Comparison of ENCODE assay signal across 8 cellular contexts in genomic region chr18:48983793-48984437, GRCh38. TPM values are rescaled to one million over a fixed set of nuclear protein-coding genes. Genes with fewer than 3 reads are reported as not detected.
DNase-seq lines count a peak whose midpoint lies in the region; ATAC-seq and TF ChIP-seq lines count a peak whose summit lies in the region.

No MANE protein-coding gene starts in this region.

- H3K9me3 ChIP-seq in DND-41 (ENCODE audit: insufficient read depth, low read length, severe bottlenecking) (no peaks in the 10 kb centered on the region), right cardiac atrium (ENCODE audit: control insufficient read depth, low read length) (no peaks in the 10 kb centered on the region)

- H3K36me3 ChIP-seq in DND-41 (ENCODE audit: insufficient read depth, low read length), result no peaks in the 10 kb centered on the region

- H3K27me3 ChIP-seq in DND-41 (ENCODE audit: insufficient read depth, low read length, poor library complexity) (no peaks in the 10 kb centered on the region), right cardiac atrium (ENCODE audit: control insufficient read depth, insufficient read depth) (no peaks in the 10 kb centered on the region)

- no peak overlapping the region for H2AFZ ChIP-seq in DND-41 (ENCODE audit: low read depth, low read length)

- no peaks in the 10 kb centered on the region for H4K20me1 ChIP-seq in DND-41 (ENCODE audit: insufficient read depth, low read length)

- ATAC-seq in DND-41 (ENCODE audit: insufficient read depth, low read depth) (peak; percentile 49; the same call in 2 of the 3 replicates), right cardiac atrium (no peak), GM21717 (IDR thresholded peaks at IDR 0.05; ENCODE audit: unreplicated experiment) (no peak), GM21528 (IDR thresholded peaks at IDR 0.05; ENCODE audit: low FRiP score, unreplicated experiment) (no peak)
- no peak for ATAC-seq in stimulated activated naive CD8-positive, alpha-beta T cell treated with anti-CD3 and anti-CD28 coated beads, Interleukin-15, Interleukin-2, amounts not matched to agents 100 U/mL and 50 U/mL, for 24 hours

- intact Hi-C loops in right cardiac atrium (cut with DNase I), result no loop called here

- H3K27ac ChIP-seq in DND-41 (ENCODE audit: low read length) (no peak overlapping the region), right cardiac atrium (ENCODE audit: low read length) (no peak overlapping the region)

- peak; percentile 49 for DNase-seq in DND-41
- peak; percentile 33 for DNase-seq in NB4 (ENCODE audit: low read depth)
- peak; percentile 29 for DNase-seq in SHP77 treated with DMSO at 0.1 percent for 48 hours (lab: John Stamatoyannopoulos, UW)
- DNase-seq in right cardiac atrium, result peak; percentile 50 to 88 (median 75)
- DNase-seq in cortex of kidney (lab: John Stamatoyannopoulos, UW), result no peak
- DNase-seq in stimulated activated naive CD8-positive, alpha-beta T cell treated with anti-CD3 and anti-CD28 coated beads, Interleukin-15, Interleukin-2, amounts not matched to agents 100 U/mL and 50 U/mL, for 24 hours, result no peak

- H3K4me2 ChIP-seq in DND-41 (ENCODE audit: insufficient read depth, low read length), result no peak overlapping the region

- 82% methylated on average over 8 of the region's 8 CpGs for WGBS in right cardiac atrium

- H3K9ac ChIP-seq in DND-41 (ENCODE audit: low read depth, low read length), result no peak overlapping the region

- peaks cover 5% of the 10 kb centered on the region; the same call in 1 of the 2 replicates for H3K4me1 ChIP-seq in DND-41 (ENCODE audit: insufficient read depth, low read length)
- H3K4me1 ChIP-seq in right cardiac atrium (ENCODE audit: control insufficient read depth, insufficient read depth, low read length), result peaks cover 7% of the 10 kb centered on the region

- no peak for TF ChIP-seq POLR2A in NB4 (IDR thresholded peaks at IDR 0.05; ENCODE audit: extremely low read depth, insufficient read length)

- no peaks in the 10 kb centered on the region for H3K79me2 ChIP-seq in DND-41 (ENCODE audit: insufficient read depth, low read length)

- H3K4me3 ChIP-seq in DND-41 (ENCODE audit: low read depth in 1 of 2, low read length in 2 of 2) (no peak overlapping the region), NB4 (ENCODE audit: low read depth, low read length) (no peak overlapping the region), right cardiac atrium (ENCODE audit: low read length) (no peak overlapping the region)

- TF ChIP-seq CTCF in DND-41 (IDR thresholded peaks at IDR 0.05; ENCODE audit: borderline replicate concordance, extremely low read depth, low read length, poor library complexity, severe bottlenecking) (no peak), NB4 (IDR thresholded peaks at IDR 0.05; ENCODE audit: low read depth, low read length) (no peak)

RNA-seq across cellular contexts. Expression of gene SMAD7, which starts 33.1 kb away (rescaled TPM):
- 10 to 100 TPM; 66.3 to 97.6 (median 94.3) TPM for total RNA-seq in right cardiac atrium
- polyA plus RNA-seq in right cardiac atrium, result 34.8 TPM

Comparison
In these comparisons a context has a peak if more than half of its experiments do, and no peak if none do; other contexts are left out.
1. DNase-seq: peak in DND-41 (single experiment), NB4 (single experiment), SHP77 treated with DMSO at 0.1 percent for 48 hours (single experiment) and right cardiac atrium (3 of 3); none in cortex of kidney (single experiment) and stimulated activated naive CD8-positive, alpha-beta T cell treated with anti-CD3 and anti-CD28 coated beads, Interleukin-15, Interleukin-2, amounts not matched to agents 100 U/mL and 50 U/mL, for 24 hours (single experiment).